In the genomic region with DNA sequence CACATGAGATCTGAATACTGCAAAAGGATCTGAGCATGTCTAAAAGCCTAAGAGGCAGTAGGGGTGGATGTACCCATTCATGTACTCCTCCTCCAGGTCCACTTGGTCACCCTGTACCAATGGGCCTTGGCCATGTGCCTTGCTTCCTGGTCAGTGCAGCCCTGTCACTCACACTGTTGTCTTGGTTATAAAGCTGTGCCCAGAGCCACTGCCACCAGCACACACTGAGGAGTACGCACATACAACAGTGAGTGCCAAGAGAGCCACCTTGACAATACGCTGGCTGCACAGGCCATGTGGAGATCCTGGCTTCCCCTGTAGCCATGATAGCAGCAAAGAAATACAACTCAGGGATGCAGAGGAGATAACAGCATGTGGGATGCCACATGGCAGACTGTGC, we compare ENCODE assay signal across 16 cellular contexts.
DNase-seq lines count a peak whose midpoint lies in the region; TF ChIP-seq lines count a peak whose summit lies in the region.
"Had no signal": no experiment of that assay in that cellular context is flagged by ENCODE, and none has a peak within 500 bp of the region (broad histone marks: within the 10 kb centered on the region; RNA-seq: fewer than 3 reads in every experiment).

No MANE protein-coding gene starts in this region.

- H2BK15ac ChIP-seq in neuronal stem cell (ENCODE audit: low read length), result no peak overlapping the region

- H4K8ac ChIP-seq in neuronal stem cell (ENCODE audit: low read depth, low read length), result no peak overlapping the region

- H3K23ac ChIP-seq in neuronal stem cell (ENCODE audit: low read depth, low read length, poor library complexity), result no peak overlapping the region

- H3K9ac ChIP-seq in neuronal stem cell (ENCODE audit: low read depth, low read length, poor library complexity), result no peak overlapping the region
- H3K9ac ChIP-seq: BLaER1 had no signal

- no peak overlapping the region for H2BK120ac ChIP-seq in neuronal stem cell (ENCODE audit: low read depth, low read length)

- no peak overlapping the region for H4K91ac ChIP-seq in neuronal stem cell (ENCODE audit: low read depth, low read length, poor library complexity)

- peaks cover 2% of the 10 kb centered on the region for H3K79me1 ChIP-seq in neuronal stem cell (ENCODE audit: low read depth, low read length)

- H2BK5ac ChIP-seq in neuronal stem cell (ENCODE audit: low read length), result no peak overlapping the region

- no peak overlapping the region for H2AFZ ChIP-seq in neuronal stem cell (ENCODE audit: low read length)

- no peak overlapping the region for H3K4ac ChIP-seq in neuronal stem cell (ENCODE audit: low read length)

- TF ChIP-seq POLR2A in stomach (IDR thresholded peaks at IDR 0.05), result no peak

- no peak overlapping the region for H3K4me2 ChIP-seq in neuronal stem cell (ENCODE audit: insufficient read depth, low read length, poor library complexity, severe bottlenecking)
- H3K4me2 ChIP-seq: BLaER1 had no signal

- H3K4me1 ChIP-seq in neuronal stem cell (ENCODE audit: control insufficient read depth in 2 of 2, insufficient read depth in 1 of 2, low read depth in 1 of 2, low read length in 2 of 2), result no peaks in the 10 kb centered on the region
- H3K4me1 ChIP-seq in stomach, result no peaks in the 10 kb centered on the region

- H3K18ac ChIP-seq in neuronal stem cell (ENCODE audit: low read length), result no peak overlapping the region

- TF ChIP-seq EP300 in stomach (IDR thresholded peaks at IDR 0.05), result no peak

- WGBS in neuronal stem cell (ENCODE audit: extremely low coverage in 2 of 2, insufficient read length in 2 of 2, insufficient replicate concordance in 1 of 2), 2 donors, result no CpG with 5 or more reads among the region's 2 CpGs
- 62 to 95% (median 71%) methylated on average over 2 of the region's 2 CpGs for WGBS in stomach, 5 donors

- H2BK12ac ChIP-seq in neuronal stem cell (ENCODE audit: low read length), result peak overlapping the region; percentile 26

- H3K36me3 ChIP-seq in neuronal stem cell (replicated peaks in 1 of 2; ENCODE audit: control insufficient read depth in 2 of 2, insufficient read depth in 2 of 2, low read length in 2 of 2), result no peaks in the 10 kb centered on the region
- H3K36me3 ChIP-seq in stomach, result no peaks in the 10 kb centered on the region
- H3K36me3 ChIP-seq: BLaER1 had no signal

- peak; percentile 88 for DNase-seq in G401 (ENCODE audit: low spot score)
- DNase-seq in coronary artery (ENCODE audit: low spot score), result peak; percentile 45
- no peak for DNase-seq in neuronal stem cell (ENCODE audit: low spot score)
- no peak for DNase-seq in NCI-H526 treated with DMSO at 0.1 percent for 48 hours (lab: John Stamatoyannopoulos, UW)
- DNase-seq in NCI-H2029 (lab: John Stamatoyannopoulos, UW), result no peak
- no peak for DNase-seq in stomach
- DNase-seq in NOMO-1 (lab: John Stamatoyannopoulos, UW; ENCODE audit: unreplicated experiment in 2 of 2), result no peak
- DNase-seq: 8988T; CD4-positive, alpha-beta memory T cell; DMS153; DMS79; GF-D8; HCEC 1CT had no signal

- H3K27me3 ChIP-seq in neuronal stem cell (ENCODE audit: control insufficient read depth in 3 of 3, insufficient read depth in 3 of 3, low read depth in 1 of 3, low read length in 3 of 3) (peaks cover 0 to 8% (median 0%) of the 10 kb centered on the region in 3 experiments), stomach (no peaks in the 10 kb centered on the region)
- H3K27me3 ChIP-seq: BLaER1 had no signal

- in situ Hi-C loops in G401 (cut with HindIII; ENCODE audit: low sequenced_read_pairs), result no loop called here

- H3K9me3 ChIP-seq in neuronal stem cell (replicated peaks in 1 of 2; ENCODE audit: control insufficient read depth in 2 of 2, insufficient read depth in 1 of 2, low read depth in 1 of 2, low read length in 2 of 2), result no peaks in the 10 kb centered on the region
- no peaks in the 10 kb centered on the region for H3K9me3 ChIP-seq in stomach
- H3K9me3 ChIP-seq: BLaER1 had no signal

- no peak overlapping the region for H3K4me3 ChIP-seq in coronary artery
- no peak overlapping the region for H3K4me3 ChIP-seq in neuronal stem cell (ENCODE audit: low read length in 2 of 2)
- H3K4me3 ChIP-seq in stomach, result no peak overlapping the region
- H3K4me3 ChIP-seq: BLaER1 had no signal

- H2AK5ac ChIP-seq in neuronal stem cell (ENCODE audit: low read depth, low read length), result no peak overlapping the region

- TF ChIP-seq CTCF in VCaP (conservative IDR thresholded peaks at IDR 0.05) (no peak), coronary artery (IDR thresholded peaks at IDR 0.05) (no peak), stomach (IDR thresholded peaks at IDR 0.05) (no peak)

- peak overlapping the region; percentile 34; the same call in 1 of the 2 replicates for H3K27ac ChIP-seq in VCaP
- H3K27ac ChIP-seq in coronary artery, result no peak overlapping the region
- H3K27ac ChIP-seq in neuronal stem cell (replicated peaks; ENCODE audit: low read length), result no peak overlapping the region
- no peak overlapping the region for H3K27ac ChIP-seq in stomach
- H3K27ac ChIP-seq: BLaER1, HL-60 had no signal

- intact Hi-C loops in stomach (cut with DNase I; ENCODE audit: low total_unique reads), result no loop called here

- peak overlapping the region; percentile 25 for H3K14ac ChIP-seq in neuronal stem cell (ENCODE audit: low read length)

Comparison
In these comparisons a context has a peak if more than half of its experiments do, and no peak if none do; other contexts are left out.
1. DNase-seq: peak in G401 (single experiment) and coronary artery (single experiment); none in neuronal stem cell (single experiment), NCI-H526 treated with DMSO at 0.1 percent for 48 hours (single experiment), NCI-H2029 (single experiment), stomach (single experiment) and NOMO-1 (0 of 2).